ENCODE assay signal across 26 cellular contexts in genomic region chr3:70021267-70021666, GRCh38. TPM values are rescaled to one million over a fixed set of nuclear protein-coding genes. Genes with fewer than 3 reads are reported as not detected.
A peak's percentile ranks its signal among the peaks of the same experiment; 100 is the strongest.
DNase-seq lines count a peak whose midpoint lies in the region; ATAC-seq, FAIRE-seq and TF ChIP-seq lines count a peak whose summit lies in the region.
"Had no signal": no experiment of that assay in that cellular context is flagged by ENCODE, and none has a peak within 500 bp of the region (broad histone marks: within the 10 kb centered on the region; RNA-seq: fewer than 3 reads in every experiment).

No MANE protein-coding gene starts in this region.

- H3K27ac Mint-ChIP-seq in nephron: peak overlapping the region in 2 of 3 experiments; percentile 18 to 24
- H3K27ac Mint-ChIP-seq: CD8-positive, alpha-beta memory T cell; H9; HFFc6 had no signal

- no peak overlapping the region for H3K27ac ChIP-seq in GM12878 (ENCODE audit: control insufficient read depth, insufficient read depth)
- H3K27ac ChIP-seq: 22Rv1, C4-2B, GM23248 had no signal

- BruUV-seq in GM12878 (replicated peaks; lab: Mats Ljungman, UMichigan): no TSS peak

- H3K4me2 ChIP-seq in GM12878 (ENCODE audit: control insufficient read depth, insufficient read depth): no peak overlapping the region

- no peak overlapping the region for H3K4me3 Mint-ChIP-seq in nephron
- no peak overlapping the region for H3K4me3 Mint-ChIP-seq in activated T-cell treated with anti-CD3 and anti-CD28 coated beads, Interleukin-2, amount 50 U/mL, for 4 hours
- H3K4me3 Mint-ChIP-seq: CD8-positive, alpha-beta memory T cell; H9; HFFc6 had no signal

- H3K4me1 Mint-ChIP-seq in nephron: no peaks in the 10 kb centered on the region
- no peaks in the 10 kb centered on the region for H3K4me1 Mint-ChIP-seq in activated T-cell treated with anti-CD3 and anti-CD28 coated beads, Interleukin-2, amount 50 U/mL, for 4 hours (ENCODE audit: low read depth)
- H3K4me1 Mint-ChIP-seq: CD8-positive, alpha-beta memory T cell; H9 had no signal

- no peak for TF ChIP-seq CTCF in GM12878 (IDR thresholded peaks at IDR 0.05 in 2 of 3, conservative IDR thresholded peaks at IDR 0.05 in 1 of 3; ENCODE audit: control insufficient read depth in 2 of 3, extremely low read depth in 1 of 3, insufficient read depth in 1 of 3, low read depth in 3 of 3, low read length in 3 of 3)
- no peak for TF ChIP-seq CTCF in nephron (IDR thresholded peaks at IDR 0.05; ENCODE audit: unreplicated experiment in 3 of 3)

- no peaks in the 10 kb centered on the region for H3K79me2 ChIP-seq in GM12878 (ENCODE audit: control insufficient read depth, insufficient read depth, low read length)

- H2AFZ ChIP-seq in GM12878 (ENCODE audit: control insufficient read depth, low read depth, low read length): no peak overlapping the region
- H2AFZ ChIP-seq: GM23248 had no signal

- ATAC-seq in GM12878: no peak
- no peak for ATAC-seq in activated T-cell treated with anti-CD3 and anti-CD28 coated beads, Interleukin-2, amount 50 U/mL, for 4 hours

- SMC1A ChIA-PET in GM12878 (lab: Charles Lee; ENCODE audit: uncharacterized antibody, unreplicated experiment): no interaction called here

- no peaks in the 10 kb centered on the region for H3K9me3 ChIP-seq in GM12878 (replicated peaks; ENCODE audit: control insufficient read depth, insufficient read depth, low read length)

- no peaks in the 10 kb centered on the region for H3K4me1 ChIP-seq in GM12878 (ENCODE audit: control insufficient read depth, insufficient read depth, low read length)

- DNase-seq in NOMO-1 treated with DMSO at 0.1 percent for 48 hours (lab: John Stamatoyannopoulos, UW; ENCODE audit: unreplicated experiment) (peak; percentile 49), NOMO-1 treated with dmso at 0.1 percent for 144 hours (lab: John Stamatoyannopoulos, UW; ENCODE audit: unreplicated experiment) (no peak), GM12878 (ENCODE audit: low read depth, low spot score) (no peak), mesenteric fat pad (ENCODE audit: low spot score) (no peak), EL (no peak), NCI-H2171 treated with DMSO at 0.1 percent for 48 hours (lab: John Stamatoyannopoulos, UW) (no peak)
- DNase-seq in activated T-cell treated with anti-CD3 and anti-CD28 coated beads, Interleukin-2, amount 50 U/mL, for 4 hours: no peak
- DNase-seq: ACHN; Calu3; CD8-positive, alpha-beta memory T cell; DMS153; GF-D8; GM23248; H9; HFFc6; MM.1S; NCI-H1092 treated with DMSO at 0.1 percent for 48 hours; NCI-H1436 treated with DMSO at 0.1 percent for 48 hours; NCI-H1930; NCI-H2227 treated with DMSO at 0.1 percent for 48 hours; NCI-H510A treated with DMSO at 0.1 percent for 48 hours; NCI-H774; Right ventricle myocardium superior had no signal

- RAD21 ChIA-PET in GM12878 (lab: Charles Lee; ENCODE audit: unreplicated experiment): no interaction called here

- H3K9me3 Mint-ChIP-seq in nephron: no peaks in the 10 kb centered on the region
- H3K9me3 Mint-ChIP-seq in activated T-cell treated with anti-CD3 and anti-CD28 coated beads, Interleukin-2, amount 50 U/mL, for 4 hours: no peaks in the 10 kb centered on the region
- H3K9me3 Mint-ChIP-seq: HFFc6 had no signal

- no peak for TF ChIP-seq RAD21 in GM12878 (IDR thresholded peaks at IDR 0.05; ENCODE audit: insufficient read depth, low read depth, low read length)

- CTCF ChIA-PET in GM12878 (lab: Yijun Ruan, JAX): no interaction called here

- in situ Hi-C loops in GM12878 (cut with MboI): no loop called here

- FAIRE-seq in GM12878 (lab: Jason Lieb, UNC): no peak

- no peak for TF ChIP-seq EP300 in GM12878 (IDR thresholded peaks at IDR 0.05; ENCODE audit: borderline replicate concordance in 1 of 2, control insufficient read depth in 1 of 2, low read depth in 2 of 2, low read length in 2 of 2)

- H3K27me3 ChIP-seq in GM12878 (replicated peaks in 1 of 2; ENCODE audit: control insufficient read depth in 2 of 2, insufficient read depth in 2 of 2, low read length in 1 of 2): no peaks in the 10 kb centered on the region

- no peaks in the 10 kb centered on the region for H3K36me3 Mint-ChIP-seq in nephron (ENCODE audit: low read depth)
- H3K36me3 Mint-ChIP-seq in activated T-cell treated with anti-CD3 and anti-CD28 coated beads, Interleukin-2, amount 50 U/mL, for 4 hours (ENCODE audit: insufficient read depth): no peaks in the 10 kb centered on the region
- H3K36me3 Mint-ChIP-seq: CD8-positive, alpha-beta memory T cell had no signal

- no peaks in the 10 kb centered on the region for H4K20me1 ChIP-seq in GM12878 (ENCODE audit: control insufficient read depth, insufficient read depth)

- WGBS in GM12878 (ENCODE audit: insufficient coverage, insufficient replicate concordance, low lambda C conversion rate, missing lambda C conversion rate): 0% methylated on average over 1 of the region's 1 CpG

- no peaks in the 10 kb centered on the region for H3K27me3 Mint-ChIP-seq in nephron (ENCODE audit: low read depth)
- H3K27me3 Mint-ChIP-seq in activated T-cell treated with anti-CD3 and anti-CD28 coated beads, Interleukin-2, amount 50 U/mL, for 4 hours (ENCODE audit: low read depth): no peaks in the 10 kb centered on the region
- H3K27me3 Mint-ChIP-seq: CD8-positive, alpha-beta memory T cell had no signal

- H3K9ac ChIP-seq in GM12878 (ENCODE audit: control insufficient read depth, insufficient read depth, low read length): no peak overlapping the region
- H3K9ac ChIP-seq: GM23248 had no signal

- POLR2A ChIA-PET in GM12878 (lab: Charles Lee): no interaction called here

- TF ChIP-seq POLR2A in GM12878 (IDR thresholded peaks at IDR 0.05; ENCODE audit: low read depth, low read length): no peak

- H3K36me3 ChIP-seq in GM12878 (ENCODE audit: control insufficient read depth in 2 of 2, insufficient read depth in 2 of 2, low read length in 1 of 2): no peaks in the 10 kb centered on the region

- H3K4me3 ChIP-seq in GM12878: no peak overlapping the region
- H3K4me3 ChIP-seq: GM23248 had no signal

- intact Hi-C loops in GM12878 (cut with micrococcal nuclease; ENCODE audit: unreplicated experiment): no loop called here

TF ChIP-seq in GM12878, 131 proteins besides CTCF, POLR2A, EP300 and RAD21:
- TF ChIP-seq USF2 (IDR thresholded peaks at IDR 0.05; ENCODE audit: borderline replicate concordance, low read depth, low read length): no peak
- 0 out of 2 replicates have a peak, but pooled peaks have one; percentile 32 for TF ChIP-seq SPI1 (IDR thresholded peaks at IDR 0.05; ENCODE audit: borderline replicate concordance, insufficient read depth, low read depth, low read length)

RNA-seq across cellular contexts. Expression of gene SAMMSON, which starts 21.7 kb away (rescaled TPM):
- not detected in 2 replicates for total RNA-seq in GM12878 (2013; cell fraction: nucleolus; rRNA removed)
- total RNA-seq in GM12878 (2014; rRNA removed) (not detected in 2 replicates), GM12878 (2014; rRNA removed; fragmentation: Illumina TruSeq; extraction: Trizol) (not detected in 2 replicates), GM12878 (2021) (not detected in 2 replicates), mesenteric fat pad (not detected)
- not detected for polyA plus RNA-seq in GM12878 (2011; ENCODE audit: low read depth)
- polyA plus RNA-seq in GM12878 (2011; rRNA removed) (not detected in 2 replicates), GM12878 (2014; fragmentation: Illumina TruSeq; extraction: Trizol) (not detected in 2 replicates), GM12878 (2014; fragmentation: Nextera tagmentation; extraction: Ambion mirVana) (not detected), GM12878 (2014; rRNA removed) (not detected in 2 replicates), GM12878 (2016; fragmentation: Nextera tagmentation; extraction: Ambion mirVana) (not detected)
- not detected in 2 replicates for polyA plus RNA-seq in GM12878 (2011; cell fraction: cytosol; rRNA removed)
- not detected in 2 replicates for polyA plus RNA-seq in GM12878 (2011; cell fraction: nucleus; rRNA removed)
- polyA plus RNA-seq in GM12878 (2012): not detected in 2 replicates
- polyA minus RNA-seq in GM12878 (2011; rRNA and poly(A)+ RNA removed): not detected in 2 replicates
- not detected in 2 replicates for polyA minus RNA-seq in GM12878 (2011; cell fraction: cytosol; rRNA and poly(A)+ RNA removed)
- polyA minus RNA-seq in GM12878 (2011; cell fraction: nucleus; rRNA and poly(A)+ RNA removed): not detected in 2 replicates
- total RNA-seq in activated T-cell treated with anti-CD3 and anti-CD28 coated beads, Interleukin-2, amount 50 U/mL, for 4 hours: not detected
- total RNA-seq: Calu3; CD8-positive, alpha-beta memory T cell; GM23248; H9; HFFc6; Right ventricle myocardium superior had no signal
- polyA plus RNA-seq: CD8-positive, alpha-beta memory T cell; GM23248 had no signal
